ENCODE assay signal across 8 cellular contexts in the genomic region with DNA sequence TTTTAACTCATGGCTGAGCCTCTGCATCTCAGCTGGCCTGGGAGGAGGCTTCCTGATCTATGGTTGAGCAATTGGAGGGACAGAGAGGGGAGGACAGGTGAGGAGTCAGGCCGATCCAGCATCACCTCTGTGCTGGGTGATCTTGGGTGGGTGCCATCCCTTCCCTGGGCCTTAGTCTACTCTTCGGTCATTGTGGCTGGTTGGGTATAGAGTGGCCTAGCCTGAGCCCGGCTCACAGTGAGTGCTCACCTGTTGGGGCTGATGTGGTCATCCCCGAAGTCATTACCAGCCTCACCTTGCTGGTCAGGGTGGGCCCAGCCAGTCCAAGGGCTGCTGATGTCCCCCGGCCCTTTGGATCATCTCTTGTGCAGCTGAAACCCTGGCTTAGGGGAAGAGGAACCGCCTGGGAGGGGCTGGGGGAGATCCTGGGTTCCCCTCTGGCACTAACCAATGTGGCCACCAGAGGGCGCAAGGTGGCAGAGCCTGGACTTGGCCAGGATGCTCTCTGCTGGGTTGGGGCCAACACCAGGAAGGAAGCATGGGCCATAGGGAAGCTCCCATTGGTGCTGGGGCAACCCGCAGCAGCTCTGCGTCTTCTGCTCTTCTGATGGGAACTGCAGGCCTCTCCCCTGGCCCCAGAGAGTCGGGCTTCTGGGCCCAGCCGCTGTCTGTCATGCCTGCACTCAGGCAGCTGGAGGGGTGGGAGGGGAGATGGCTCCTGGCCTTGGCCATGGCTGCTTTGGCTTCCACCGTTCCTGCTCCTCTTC. TPM values are rescaled to one million over a fixed set of nuclear protein-coding genes. Genes with fewer than 3 reads are reported as not detected.
DNase-seq lines count a peak whose midpoint lies in the region; ATAC-seq, FAIRE-seq and TF ChIP-seq lines count a peak whose summit lies in the region.

No MANE protein-coding gene starts in this region.

- TF ChIP-seq RAD21 in H1 (IDR thresholded peaks at IDR 0.05 in 1 of 2, conservative IDR thresholded peaks at IDR 0.05 in 1 of 2; ENCODE audit: low read depth in 2 of 2, low read length in 2 of 2) = peak; percentile 79 to 91

- H2BK5ac ChIP-seq in H1 (ENCODE audit: low read depth, low read length) (no peak overlapping the region; the same call in 1 of the 2 replicates), mesenchymal stem cell (ENCODE audit: low read depth, low read length, poor library complexity, severe bottlenecking) (no peak overlapping the region)

- H4K5ac ChIP-seq in H1 (ENCODE audit: insufficient read length, low read depth, low read length) = no peak overlapping the region

- H3K79me1 ChIP-seq in H1 (ENCODE audit: low read depth, low read length) (no peaks in the 10 kb centered on the region), mesenchymal stem cell (replicated peaks; ENCODE audit: low read length, poor library complexity, severe bottlenecking) (no peaks in the 10 kb centered on the region)

- no peak overlapping the region for H3K56ac ChIP-seq in H1 (replicated peaks; ENCODE audit: insufficient read length, low read depth, low read length)

- TF ChIP-seq EP300 in H1 (IDR thresholded peaks at IDR 0.05; ENCODE audit: borderline replicate concordance in 1 of 2, low read depth in 2 of 2, low read length in 2 of 2) = no peak

- H2BK12ac ChIP-seq in H1 (ENCODE audit: low read depth, low read length) (no peak overlapping the region), mesenchymal stem cell (ENCODE audit: low read length in 2 of 2) (peak overlapping the region in 1 of 2 experiments; percentile 24)

- no peaks in the 10 kb centered on the region for H3K79me2 ChIP-seq in H1 (ENCODE audit: control insufficient read depth in 1 of 2, insufficient read depth in 2 of 2, low read length in 2 of 2)

- no peaks in the 10 kb centered on the region for H4K20me1 ChIP-seq in H1 (replicated peaks in 1 of 2; ENCODE audit: control insufficient read depth in 1 of 2, insufficient read depth in 2 of 2, low read length in 2 of 2)

- CTCF ChIA-PET in H1 (lab: Charles Lee; ENCODE audit: partially characterized antibody) = interaction anchor here (0.6 to 5.3 kb wide), 42 partner anchors 9 to 1097 kb away, joined by 3 to 26 read pairs (median 4); a partner anchor contains a TSS

- FAIRE-seq in H1 (lab: Jason Lieb, UNC) = peak; percentile 24

- DNase-seq in GM10266 (ENCODE audit: extremely low spot score) (peak; percentile 88), HL-60 (ENCODE audit: low read depth in 1 of 2, low spot score in 1 of 2) (peak; percentile 87 to 88), NT2/D1 (ENCODE audit: low read depth, low spot score) (no peak), H1 (ENCODE audit: low read depth in 1 of 2, low spot score in 2 of 2) (peak; percentile 79 to 99), mesenchymal stem cell (peak; percentile 75)
- DNase-seq in activated CD8-positive, alpha-beta memory T cell treated with anti-CD3 and anti-CD28 coated beads for 1 hour (ENCODE audit: extremely low read depth in 1 of 2, low read depth in 1 of 2) = peak; percentile 68 to 77
- peak; percentile 77 to 83 for DNase-seq in stimulated activated CD8-positive, alpha-beta memory T cell treated with anti-CD3 and anti-CD28 coated beads, Interleukin-2, amount 100 ng/mL, for 48 hours (ENCODE audit: low read depth in 2 of 2)

- H3K14ac ChIP-seq in H1 (ENCODE audit: insufficient read length) (no peak overlapping the region), mesenchymal stem cell (ENCODE audit: low read length in 2 of 2) (no peak overlapping the region)

- TF ChIP-seq CTCF in GM10266 (IDR thresholded peaks at IDR 0.05; ENCODE audit: control insufficient read depth, insufficient read depth, low read depth, missing control alignments) = peak; percentile 94
- TF ChIP-seq CTCF in HL-60 (IDR thresholded peaks at IDR 0.05; ENCODE audit: insufficient read depth, low read length) = peak; percentile 95
- peak; percentile 90 to 99 (median 95) for TF ChIP-seq CTCF in H1 (IDR thresholded peaks at IDR 0.05; ENCODE audit: control extremely low read depth in 1 of 3, insufficient read depth in 1 of 3, low read depth in 1 of 3, low read length in 3 of 3)

- H2BK15ac ChIP-seq in H1 (ENCODE audit: low read length) = 0 out of 2 replicates have a peak overlapping the region, but pooled peaks have one; percentile 54
- H2BK15ac ChIP-seq in mesenchymal stem cell (ENCODE audit: low read depth, poor library complexity, severe bottlenecking) = no peak overlapping the region

- no peak overlapping the region for H3K27ac ChIP-seq in HL-60 (replicated peaks)
- no peak overlapping the region for H3K27ac ChIP-seq in H1 (ENCODE audit: low read depth, low read length)
- no peak overlapping the region for H3K27ac ChIP-seq in mesenchymal stem cell (ENCODE audit: low read length, poor library complexity, severe bottlenecking)

- no peaks in the 10 kb centered on the region for H3K23me2 ChIP-seq in H1 (ENCODE audit: low read depth, low read length)

- H3K9ac ChIP-seq in NT2/D1 (ENCODE audit: insufficient read length, low read depth) = peak overlapping the region; percentile 21
- H3K9ac ChIP-seq in H1 (replicated peaks in 1 of 4; ENCODE audit: extremely low read depth in 1 of 4, low read depth in 3 of 4, low read length in 3 of 4) = no peak overlapping the region
- no peak overlapping the region for H3K9ac ChIP-seq in mesenchymal stem cell (ENCODE audit: low read length)

- H3K4ac ChIP-seq in H1 (replicated peaks; ENCODE audit: insufficient read length, low read depth, low read length) (no peak overlapping the region), mesenchymal stem cell (ENCODE audit: low read depth in 1 of 2, low read length in 2 of 2) (peak overlapping the region in 1 of 2 experiments; percentile 31)

- 46% methylated on average over 11 of the region's 12 CpGs; no CpG with 5 or more reads in 1 of the 2 experiments for WGBS in H1 (ENCODE audit: extremely low coverage in 1 of 2, insufficient coverage in 1 of 2, insufficient read length in 1 of 2, insufficient replicate concordance in 2 of 2, low coverage in 1 of 2, low lambda C conversion rate in 2 of 2, missing lambda C conversion rate in 1 of 2), 2 experiments
- 61% methylated on average over 12 of the region's 12 CpGs for WGBS in mesenchymal stem cell

- H2BK20ac ChIP-seq in H1 (ENCODE audit: low read length) = no peak overlapping the region

- H4K8ac ChIP-seq in H1 (ENCODE audit: extremely low read depth, insufficient read depth, low read length) (peak overlapping the region; percentile 69), mesenchymal stem cell (ENCODE audit: low read length) (peak overlapping the region; percentile 78)

- no peak overlapping the region for H3K18ac ChIP-seq in H1 (ENCODE audit: extremely low read depth, low read length)
- H3K18ac ChIP-seq in mesenchymal stem cell (ENCODE audit: low read depth in 1 of 2, low read length in 2 of 2) = no peak overlapping the region

- H3K27me3 ChIP-seq in HL-60 (ENCODE audit: insufficient read depth, poor library complexity, severe bottlenecking) (no peaks in the 10 kb centered on the region), NT2/D1 (ENCODE audit: insufficient read depth, insufficient read length) (no peaks in the 10 kb centered on the region), H1 (replicated peaks in 1 of 4; ENCODE audit: control insufficient read depth in 3 of 4, extremely low read depth in 1 of 4, insufficient read depth in 3 of 4, low read length in 3 of 4) (no peaks in the 10 kb centered on the region; a peak in 1 of 7 replicates), mesenchymal stem cell (ENCODE audit: control insufficient read depth in 1 of 2, insufficient read depth in 1 of 2, low read length in 2 of 2) (peaks cover 0 to 15% of the 10 kb centered on the region in 2 experiments)

- POLR2A ChIA-PET in H1 (lab: Charles Lee; ENCODE audit: partially characterized antibody) = interaction anchor here (0.7 to 1.7 kb wide), 2 partner anchors 19 to 115 kb away, joined by 3 to 6 read pairs; a partner anchor contains a TSS

- no peak overlapping the region for H3K4me3 ChIP-seq in HL-60 (replicated peaks; ENCODE audit: insufficient read depth, low read length)
- no peak overlapping the region for H3K4me3 ChIP-seq in NT2/D1 (ENCODE audit: insufficient read length, low read depth)
- no peak overlapping the region for H3K4me3 ChIP-seq in H1 (ENCODE audit: extremely low read depth in 1 of 4, insufficient read depth in 2 of 4, low read depth in 3 of 4, low read length in 4 of 4)
- H3K4me3 ChIP-seq in mesenchymal stem cell (ENCODE audit: insufficient read depth in 1 of 2, low read depth in 1 of 2, low read length in 2 of 2) = no peak overlapping the region

- H3K9me3 ChIP-seq in NT2/D1 (ENCODE audit: insufficient read depth, low read length) (no peaks in the 10 kb centered on the region), H1 (ENCODE audit: insufficient read depth in 2 of 2, low read depth in 1 of 2, low read length in 1 of 2) (no peaks in the 10 kb centered on the region), mesenchymal stem cell (ENCODE audit: control insufficient read depth, low read length) (no peaks in the 10 kb centered on the region)

- no peak for ATAC-seq in HG03520 (IDR thresholded peaks at IDR 0.05; ENCODE audit: unreplicated experiment)

- H2AFZ ChIP-seq in H1 (ENCODE audit: low read length) (peak overlapping the region; percentile 66; the same call in 1 of the 2 replicates), mesenchymal stem cell (ENCODE audit: low read depth, low read length) (no peak overlapping the region)

- H3K4me1 ChIP-seq in NT2/D1 (ENCODE audit: insufficient read depth, insufficient read length) (peaks cover 11% of the 10 kb centered on the region), H1 (replicated peaks in 1 of 4; ENCODE audit: control insufficient read depth in 3 of 4, insufficient read depth in 4 of 4, low read length in 3 of 4) (peaks cover 0 to 3% (median 0%) of the 10 kb centered on the region in 4 experiments; a peak in 1 of 7 replicates), mesenchymal stem cell (ENCODE audit: control insufficient read depth, insufficient read depth, low read depth, low read length) (peaks cover 6% of the 10 kb centered on the region)

- H2BK120ac ChIP-seq in H1 (replicated peaks; ENCODE audit: low read depth, low read length) = no peak overlapping the region
- H2BK120ac ChIP-seq in mesenchymal stem cell (ENCODE audit: low read depth, low read length) = no peak overlapping the region

- H3K36me3 ChIP-seq in NT2/D1 (ENCODE audit: insufficient read depth, insufficient read length, low read length) = peaks cover 16% of the 10 kb centered on the region
- H3K36me3 ChIP-seq in H1 (ENCODE audit: control insufficient read depth in 2 of 4, insufficient read depth in 4 of 4, low read length in 3 of 4) = no peaks in the 10 kb centered on the region
- H3K36me3 ChIP-seq in mesenchymal stem cell (ENCODE audit: control insufficient read depth in 1 of 2, insufficient read depth in 2 of 2, low read depth in 1 of 2, low read length in 2 of 2) = peaks cover 14 to 27% of the 10 kb centered on the region in 2 experiments

- H2AK5ac ChIP-seq in H1 (ENCODE audit: low read depth, low read length) (no peak overlapping the region), mesenchymal stem cell (ENCODE audit: low read length, severe bottlenecking) (no peak overlapping the region)

- no peak overlapping the region for H3K23ac ChIP-seq in H1 (ENCODE audit: insufficient read length)
- no peak overlapping the region for H3K23ac ChIP-seq in mesenchymal stem cell (ENCODE audit: low read length in 2 of 2)

- H4K91ac ChIP-seq in H1 (replicated peaks; ENCODE audit: insufficient read length, low read length) = no peak overlapping the region
- H4K91ac ChIP-seq in mesenchymal stem cell (ENCODE audit: low read length) = no peak overlapping the region

- TF ChIP-seq POLR2A in H1 (IDR thresholded peaks at IDR 0.05; ENCODE audit: control extremely low read depth in 1 of 2, low read depth in 2 of 2, low read length in 2 of 2) = no peak

- no peak overlapping the region for H3K4me2 ChIP-seq in H1 (ENCODE audit: insufficient read depth in 1 of 2, low read depth in 2 of 2, low read length in 2 of 2)
- no peak overlapping the region for H3K4me2 ChIP-seq in mesenchymal stem cell (ENCODE audit: low read length, poor library complexity, severe bottlenecking)

RNA-seq across cellular contexts. Expression of a gene that starts 17.3 kb away (rescaled TPM):
- total RNA-seq in H1 (2021; fragmentation: NEBNext Ultra II Directional; extraction: Animal tissue kit (Norgen Biotek cat#: 25700)) = 17.9 and 19.9 TPM in 2 replicates
- 5.6 and 7.6 TPM in 2 replicates for polyA plus RNA-seq in H1 (2011; rRNA removed)
- 9.0 TPM for polyA plus RNA-seq in H1 (2011; cell fraction: cytosol; rRNA removed)
- polyA plus RNA-seq in H1 (2011; cell fraction: nucleus; rRNA removed) = 38.7 TPM
- polyA plus RNA-seq in H1 (2012, experiment 1 of 2) = 16.2 to 18.4 TPM (median 17.1 TPM) in 4 replicates
- polyA plus RNA-seq in H1 (2012, experiment 2 of 2) = 3.1 TPM
- polyA plus RNA-seq in H1 (2013, experiment 1 of 2) = 16.2 TPM
- 13.5 TPM for polyA plus RNA-seq in H1 (2013, experiment 2 of 2)
- polyA minus RNA-seq in H1 (2011; rRNA and poly(A)+ RNA removed) = 4.0 and 6.1 TPM in 2 replicates
- 4.8 TPM for polyA minus RNA-seq in H1 (2011; cell fraction: cytosol; rRNA and poly(A)+ RNA removed)
- 7.0 TPM for polyA minus RNA-seq in H1 (2011; cell fraction: nucleus; rRNA and poly(A)+ RNA removed)
- 20.1 TPM for polyA plus RNA-seq in mesenchymal stem cell (2013, experiment 1 of 2)
- polyA plus RNA-seq in mesenchymal stem cell (2013, experiment 2 of 2) = 20.1 TPM

RNA-seq across cellular contexts. Expression of a gene that starts 17.9 kb away (rescaled TPM):
- 3.1 and 4.0 TPM in 2 replicates for total RNA-seq in H1 (2021; fragmentation: NEBNext Ultra II Directional; extraction: Animal tissue kit (Norgen Biotek cat#: 25700))
- polyA plus RNA-seq in H1 (2011; rRNA removed) = 5.2 and 7.2 TPM in 2 replicates
- polyA plus RNA-seq in H1 (2011; cell fraction: cytosol; rRNA removed) = 5.2 TPM
- polyA plus RNA-seq in H1 (2011; cell fraction: nucleus; rRNA removed) = 7.3 TPM
- polyA plus RNA-seq in H1 (2012, experiment 1 of 2) = 2.0 to 3.8 TPM (median 3.4 TPM) in 4 replicates
- 3.0 TPM for polyA plus RNA-seq in H1 (2012, experiment 2 of 2)
- 5.4 TPM for polyA plus RNA-seq in H1 (2013, experiment 1 of 2)
- 5.6 TPM for polyA plus RNA-seq in H1 (2013, experiment 2 of 2)
- polyA minus RNA-seq in H1 (2011; rRNA and poly(A)+ RNA removed) = 2.1 and 4.0 TPM in 2 replicates
- 3.6 TPM for polyA minus RNA-seq in H1 (2011; cell fraction: cytosol; rRNA and poly(A)+ RNA removed)
- 3.3 TPM for polyA minus RNA-seq in H1 (2011; cell fraction: nucleus; rRNA and poly(A)+ RNA removed)
- polyA plus RNA-seq in mesenchymal stem cell (2013, experiment 1 of 2) = 96.2 TPM
- polyA plus RNA-seq in mesenchymal stem cell (2013, experiment 2 of 2) = 100 TPM
